Comparison of ENCODE assay signal across 18 cellular contexts in genomic region chr10:11300071-11300470, GRCh38.
DNase-seq lines count a peak whose midpoint lies in the region; ATAC-seq and TF ChIP-seq lines count a peak whose summit lies in the region.
"Had no signal": no experiment of that assay in that cellular context is flagged by ENCODE, and none has a peak within 500 bp of the region (broad histone marks: within the 10 kb centered on the region; RNA-seq: fewer than 3 reads in every experiment).

No MANE protein-coding gene starts in this region.

- H3K36me3 Mint-ChIP-seq in activated naive CD8-positive, alpha-beta T cell treated with anti-CD3 and anti-CD28 coated beads, Interleukin-2, amount 50 U/mL, for 24 hours (ENCODE audit: low read depth) = peaks cover 73% of the 10 kb centered on the region
- H3K36me3 Mint-ChIP-seq in activated naive CD8-positive, alpha-beta T cell treated with anti-CD3 and anti-CD28 coated beads for 36 hours = peaks cover 79% of the 10 kb centered on the region
- peaks cover 74% of the 10 kb centered on the region for H3K36me3 Mint-ChIP-seq in activated T-helper 1 cell treated with anti-CD3 and anti-CD28 coated beads, Interleukin-12 subunit alpha, Interleukin-12 subunit beta, Interleukin-2, Interleukin-4 antibody, amounts not matched to agents 30 ng/mL and 10 ng/mL and 1 ng/mL, durations not matched to agents 14 hours and 24 hours and 36 hours (ENCODE audit: low read depth)
- peaks cover 34% of the 10 kb centered on the region for H3K36me3 Mint-ChIP-seq in nephron (ENCODE audit: low read depth)

- H3K27ac Mint-ChIP-seq in activated naive CD8-positive, alpha-beta T cell treated with anti-CD3 and anti-CD28 coated beads, Interleukin-2, amount 50 U/mL, for 24 hours = peak overlapping the region; percentile 42
- H3K27ac Mint-ChIP-seq in activated naive CD8-positive, alpha-beta T cell treated with anti-CD3 and anti-CD28 coated beads for 36 hours = no peak overlapping the region
- peak overlapping the region; percentile 18 for H3K27ac Mint-ChIP-seq in activated T-helper 1 cell treated with anti-CD3 and anti-CD28 coated beads, Interleukin-12 subunit alpha, Interleukin-12 subunit beta, Interleukin-2, Interleukin-4 antibody, amounts not matched to agents 30 ng/mL and 10 ng/mL and 1 ng/mL, durations not matched to agents 14 hours and 24 hours and 36 hours
- H3K27ac Mint-ChIP-seq in nephron = peak overlapping the region in 2 of 3 experiments; percentile 14 to 35

- TF ChIP-seq CTCF in nephron (IDR thresholded peaks at IDR 0.05; ENCODE audit: unreplicated experiment in 3 of 3) = no peak
- TF ChIP-seq CTCF in omental fat pad (IDR thresholded peaks at IDR 0.05) = no peak

- H3K4me3 Mint-ChIP-seq in activated naive CD8-positive, alpha-beta T cell treated with anti-CD3 and anti-CD28 coated beads, Interleukin-2, amount 50 U/mL, for 24 hours = no peak overlapping the region
- no peak overlapping the region for H3K4me3 Mint-ChIP-seq in activated naive CD8-positive, alpha-beta T cell treated with anti-CD3 and anti-CD28 coated beads for 36 hours
- no peak overlapping the region for H3K4me3 Mint-ChIP-seq in activated T-helper 1 cell treated with anti-CD3 and anti-CD28 coated beads, Interleukin-12 subunit alpha, Interleukin-12 subunit beta, Interleukin-2, Interleukin-4 antibody, amounts not matched to agents 30 ng/mL and 10 ng/mL and 1 ng/mL, durations not matched to agents 14 hours and 24 hours and 36 hours
- H3K4me3 Mint-ChIP-seq in nephron = no peak overlapping the region
- H3K4me3 Mint-ChIP-seq: CD4-positive, CD25-positive, alpha-beta regulatory T cell had no signal

- ATAC-seq in activated naive CD8-positive, alpha-beta T cell treated with anti-CD3 and anti-CD28 coated beads, Interleukin-2, amount 50 U/mL, for 24 hours = no peak
- ATAC-seq in HG03196 (IDR thresholded peaks at IDR 0.05; ENCODE audit: unreplicated experiment) (no peak), omental fat pad (ENCODE audit: low FRiP score) (no peak)

- intact Hi-C loops in activated T-helper 1 cell treated with anti-CD3 and anti-CD28 coated beads, Interleukin-12 subunit alpha, Interleukin-12 subunit beta, Interleukin-2, Interleukin-4 antibody, amounts not matched to agents 30 ng/mL and 10 ng/mL and 1 ng/mL, durations not matched to agents 14 hours and 24 hours and 36 hours (cut with micrococcal nuclease) = no loop called here

- H3K9me3 Mint-ChIP-seq in activated naive CD8-positive, alpha-beta T cell treated with anti-CD3 and anti-CD28 coated beads, Interleukin-2, amount 50 U/mL, for 24 hours = no peaks in the 10 kb centered on the region
- peaks cover 2% of the 10 kb centered on the region for H3K9me3 Mint-ChIP-seq in activated naive CD8-positive, alpha-beta T cell treated with anti-CD3 and anti-CD28 coated beads for 36 hours
- no peaks in the 10 kb centered on the region for H3K9me3 Mint-ChIP-seq in activated T-helper 1 cell treated with anti-CD3 and anti-CD28 coated beads, Interleukin-12 subunit alpha, Interleukin-12 subunit beta, Interleukin-2, Interleukin-4 antibody, amounts not matched to agents 30 ng/mL and 10 ng/mL and 1 ng/mL, durations not matched to agents 14 hours and 24 hours and 36 hours
- peaks cover 9% of the 10 kb centered on the region for H3K9me3 Mint-ChIP-seq in nephron
- H3K9me3 Mint-ChIP-seq: CD4-positive, CD25-positive, alpha-beta regulatory T cell had no signal

- H3K27me3 Mint-ChIP-seq in activated naive CD8-positive, alpha-beta T cell treated with anti-CD3 and anti-CD28 coated beads, Interleukin-2, amount 50 U/mL, for 24 hours = no peaks in the 10 kb centered on the region
- no peaks in the 10 kb centered on the region for H3K27me3 Mint-ChIP-seq in activated naive CD8-positive, alpha-beta T cell treated with anti-CD3 and anti-CD28 coated beads for 36 hours
- H3K27me3 Mint-ChIP-seq in activated T-helper 1 cell treated with anti-CD3 and anti-CD28 coated beads, Interleukin-12 subunit alpha, Interleukin-12 subunit beta, Interleukin-2, Interleukin-4 antibody, amounts not matched to agents 30 ng/mL and 10 ng/mL and 1 ng/mL, durations not matched to agents 14 hours and 24 hours and 36 hours (ENCODE audit: insufficient read depth) = no peaks in the 10 kb centered on the region
- H3K27me3 Mint-ChIP-seq in nephron (ENCODE audit: low read depth) = no peaks in the 10 kb centered on the region
- H3K27me3 Mint-ChIP-seq: CD4-positive, CD25-positive, alpha-beta regulatory T cell had no signal

- H3K4me1 Mint-ChIP-seq in activated naive CD8-positive, alpha-beta T cell treated with anti-CD3 and anti-CD28 coated beads, Interleukin-2, amount 50 U/mL, for 24 hours = peaks cover 7% of the 10 kb centered on the region
- peaks cover 18% of the 10 kb centered on the region for H3K4me1 Mint-ChIP-seq in activated naive CD8-positive, alpha-beta T cell treated with anti-CD3 and anti-CD28 coated beads for 36 hours
- peaks cover 11% of the 10 kb centered on the region for H3K4me1 Mint-ChIP-seq in activated T-helper 1 cell treated with anti-CD3 and anti-CD28 coated beads, Interleukin-12 subunit alpha, Interleukin-12 subunit beta, Interleukin-2, Interleukin-4 antibody, amounts not matched to agents 30 ng/mL and 10 ng/mL and 1 ng/mL, durations not matched to agents 14 hours and 24 hours and 36 hours (ENCODE audit: low read depth)
- peaks cover 32% of the 10 kb centered on the region for H3K4me1 Mint-ChIP-seq in nephron

- no peak for DNase-seq in activated naive CD8-positive, alpha-beta T cell treated with anti-CD3 and anti-CD28 coated beads, Interleukin-2, amount 50 U/mL, for 24 hours
- DNase-seq in activated naive CD8-positive, alpha-beta T cell treated with anti-CD3 and anti-CD28 coated beads for 36 hours = no peak
- no peak for DNase-seq in activated T-helper 1 cell treated with anti-CD3 and anti-CD28 coated beads, Interleukin-12 subunit alpha, Interleukin-12 subunit beta, Interleukin-2, Interleukin-4 antibody, amounts not matched to agents 30 ng/mL and 10 ng/mL and 1 ng/mL, durations not matched to agents 14 hours and 24 hours and 36 hours (ENCODE audit: low spot score)
- DNase-seq in AG20443 (ENCODE audit: low spot score) (no peak), omental fat pad (ENCODE audit: low spot score) (no peak)
- DNase-seq: CD4-positive, CD25-positive, alpha-beta regulatory T cell; DND-41; GM23248; HCEC 1CT; NCI-H1105 treated with DMSO at 0.1 percent for 48 hours; NCI-H1930; NCI-H2171 treated with DMSO at 0.1 percent for 48 hours; NCI-H446 treated with DMSO at 0.1 percent for 48 hours; NCI-H748 treated with DMSO at 0.1 percent for 48 hours; OCI-M1; SHP77 treated with DMSO at 0.1 percent for 48 hours had no signal
